ENCODE assay signal across 10 cellular contexts in genomic region chr2:107932986-107933385, GRCh38.
DNase-seq lines count a peak whose midpoint lies in the region; ATAC-seq, FAIRE-seq and TF ChIP-seq lines count a peak whose summit lies in the region.
"Had no signal": no experiment of that assay in that cellular context is flagged by ENCODE, and none has a peak within 500 bp of the region (broad histone marks: within the 10 kb centered on the region; RNA-seq: fewer than 3 reads in every experiment).

No MANE protein-coding gene starts in this region.

- in situ Hi-C loops in GM13977 (cut with MboI; ENCODE audit: low pct_unique_long_range_greater_than_20kb, low sequenced_read_pairs, unreplicated experiment): no loop called here

- POLR2A ChIA-PET in AG04449 (lab: Yijun Ruan, JAX): no interaction called here

- CTCF ChIA-PET in AG04449 (lab: Yijun Ruan, JAX): interaction anchor here (1.6 kb wide), 1 partner anchor 1297 kb away, joined by 4 read pairs; no protein-coding TSS in a partner anchor

- FAIRE-seq in islet of Langerhans (lab: Jason Lieb, UNC): peak; percentile 53
- FAIRE-seq: TTC549 had no signal

- no peak for DNase-seq in AG04449 (ENCODE audit: low read depth, low spot score)
- DNase-seq in GM13977 (ENCODE audit: low spot score): no peak
- no peak for DNase-seq in activated CD4-positive, alpha-beta T cell treated with anti-CD3 and anti-CD28 coated beads for 4 hours
- DNase-seq: activated naive CD8-positive, alpha-beta T cell treated with anti-CD3 and anti-CD28 coated beads for 36 hours had no signal

- H3K4me3 ChIP-seq in AG04449 (ENCODE audit: low read depth, low read length): no peak overlapping the region

- TF ChIP-seq CTCF in AG04449 (IDR thresholded peaks at IDR 0.05; ENCODE audit: insufficient read depth, low read length, missing control alignments) (peak; percentile 36), GM13977 (IDR thresholded peaks at IDR 0.05; ENCODE audit: extremely low read depth, insufficient read depth, missing control alignments) (peak; percentile 48)

- ATAC-seq in SK-N-SH treated with all-trans-retinoic acid at 6 μM for 48 hours (peak; percentile 91), HG02840 (IDR thresholded peaks at IDR 0.05; ENCODE audit: low FRiP score, unreplicated experiment) (no peak), HG03460 (IDR thresholded peaks at IDR 0.05; ENCODE audit: unreplicated experiment) (no peak), HG02642 (IDR thresholded peaks at IDR 0.05; ENCODE audit: poor library complexity, unreplicated experiment) (no peak)

TF ChIP-seq in SK-N-SH treated with all-trans-retinoic acid at 6 μM for 48 hours, 23 proteins besides CTCF, POLR2A, EP300 and RAD21:
- TF ChIP-seq BACH2 (CRISPR knock-in tag; IDR thresholded peaks at IDR 0.05; ENCODE audit: borderline replicate concordance): no peak
